Comparison of ENCODE assay signal across 8 cellular contexts in genomic region chr6:53306819-53307347, GRCh38.
DNase-seq lines count a peak whose midpoint lies in the region; ATAC-seq and TF ChIP-seq lines count a peak whose summit lies in the region.

No MANE protein-coding gene starts in this region.

- H3K27me3 Mint-ChIP-seq in central memory CD8-positive, alpha-beta T cell: no peaks in the 10 kb centered on the region

- peak; percentile 66 for DNase-seq in GM13977 (ENCODE audit: low spot score)
- DNase-seq in central memory CD8-positive, alpha-beta T cell (ENCODE audit: low spot score in 2 of 2): no peak
- no peak for DNase-seq in NCI-H1092 (lab: John Stamatoyannopoulos, UW)
- no peak for DNase-seq in NCI-H187 (lab: John Stamatoyannopoulos, UW)
- no peak for DNase-seq in cortex of kidney (lab: John Stamatoyannopoulos, UW)
- DNase-seq in NCI-H1694 (lab: John Stamatoyannopoulos, UW): no peak

- H3K27ac ChIP-seq in KOPT-K1 (ENCODE audit: low read depth, low read length, poor library complexity, severe bottlenecking): peak overlapping the region; percentile 100

- peak; percentile 51 for ATAC-seq in GM21529 (IDR thresholded peaks at IDR 0.05; ENCODE audit: unreplicated experiment)
- no peak for ATAC-seq in central memory CD8-positive, alpha-beta T cell (replicated peaks; ENCODE audit: extremely low read depth, poor library complexity, severe bottlenecking)

- H3K36me3 Mint-ChIP-seq in central memory CD8-positive, alpha-beta T cell (ENCODE audit: insufficient read depth): peaks cover 10% of the 10 kb centered on the region

- H3K4me1 Mint-ChIP-seq in central memory CD8-positive, alpha-beta T cell: peaks cover 81% of the 10 kb centered on the region

- H3K36me3 ChIP-seq in KOPT-K1 (ENCODE audit: insufficient read depth, low read length): no peaks in the 10 kb centered on the region

- peak overlapping the region; percentile 60 for H3K27ac Mint-ChIP-seq in central memory CD8-positive, alpha-beta T cell (ENCODE audit: low read depth)

- no peaks in the 10 kb centered on the region for H3K9me3 Mint-ChIP-seq in central memory CD8-positive, alpha-beta T cell

- H3K4me3 Mint-ChIP-seq in central memory CD8-positive, alpha-beta T cell: no peak overlapping the region

- no peak for TF ChIP-seq CTCF in GM13977 (IDR thresholded peaks at IDR 0.05; ENCODE audit: extremely low read depth, insufficient read depth, missing control alignments)

- in situ Hi-C loops in GM13977 (cut with MboI; ENCODE audit: low pct_unique_long_range_greater_than_20kb, low sequenced_read_pairs, unreplicated experiment): no loop called here

- no peaks in the 10 kb centered on the region for H3K9me3 ChIP-seq in KOPT-K1 (ENCODE audit: insufficient read depth, low read length, poor library complexity, severe bottlenecking)
